ENCODE assay signal across 15 cellular contexts in genomic region chr5:72228957-72229356, GRCh38.
DNase-seq lines count a peak whose midpoint lies in the region; ATAC-seq and TF ChIP-seq lines count a peak whose summit lies in the region.
"Had no signal": no experiment of that assay in that cellular context is flagged by ENCODE, and none has a peak within 500 bp of the region (broad histone marks: within the 10 kb centered on the region; RNA-seq: fewer than 3 reads in every experiment).

No MANE protein-coding gene starts in this region.

- peaks cover 81% of the 10 kb centered on the region for H3K36me3 ChIP-seq in OCI-LY1 (ENCODE audit: insufficient read depth, low read length)
- peaks cover 0 to 5% of the 10 kb centered on the region in 2 donors for H3K36me3 ChIP-seq in thyroid gland
- H3K36me3 ChIP-seq in SK-N-SH (replicated peaks in 1 of 2; ENCODE audit: control insufficient read depth in 1 of 2, insufficient read depth in 2 of 2, low read length in 1 of 2) = peaks cover 42 to 55% of the 10 kb centered on the region in 2 experiments

- H3K4me1 ChIP-seq in OCI-LY1 (ENCODE audit: insufficient read depth, low read length, severe bottlenecking) = peaks cover 52% of the 10 kb centered on the region
- peaks cover 0 to 6% of the 10 kb centered on the region in 2 donors for H3K4me1 ChIP-seq in thyroid gland
- H3K4me1 ChIP-seq in SK-N-SH (ENCODE audit: control insufficient read depth in 1 of 2, insufficient read depth in 2 of 2, low read depth in 1 of 2, low read length in 1 of 2) = peaks cover 3 to 10% of the 10 kb centered on the region in 2 experiments

- no peak overlapping the region for H3K9ac ChIP-seq in OCI-LY1 (ENCODE audit: low read length)
- no peak overlapping the region for H3K9ac ChIP-seq in SK-N-SH

- no peak for TF ChIP-seq POLR2A in thyroid gland (IDR thresholded peaks at IDR 0.05)

- no peak for TF ChIP-seq RAD21 in SK-N-SH (IDR thresholded peaks at IDR 0.05; ENCODE audit: low read length)

- POLR2A ChIA-PET in SK-N-SH (lab: Yijun Ruan, JAX) = no interaction called here

- H3K27ac ChIP-seq in OCI-LY1 (ENCODE audit: low read depth, low read length, poor library complexity, severe bottlenecking) (peak overlapping the region; percentile 49), thyroid gland (no peak overlapping the region), SK-N-SH (ENCODE audit: low read depth in 2 of 2, low read length in 1 of 2) (no peak overlapping the region)
- H3K27ac ChIP-seq: HL-60 had no signal

- no peaks in the 10 kb centered on the region for H4K20me1 ChIP-seq in OCI-LY1 (ENCODE audit: insufficient read depth, low read length)
- no peaks in the 10 kb centered on the region for H4K20me1 ChIP-seq in SK-N-SH (ENCODE audit: insufficient read depth)

- CTCF ChIA-PET in SK-N-SH (lab: Yijun Ruan, JAX) = interaction anchor here (1.0 to 1.7 kb wide), 3 partner anchors 33 to 439 kb away, joined by 3 to 5 read pairs (median 4); no protein-coding TSS in a partner anchor

- 49 to 55% methylated on average over 4 of the region's 4 CpGs for WGBS in thyroid gland, 2 donors
- WGBS in SK-N-SH (ENCODE audit: low lambda C conversion rate) = 94% methylated on average over 4 of the region's 4 CpGs

- no peak overlapping the region for H3K4me3 ChIP-seq in OCI-LY1 (ENCODE audit: low read depth, low read length, poor library complexity, severe bottlenecking)
- no peak overlapping the region for H3K4me3 ChIP-seq in thyroid gland (replicated peaks in 1 of 3)
- H3K4me3 ChIP-seq in SK-N-SH (ENCODE audit: low read depth in 2 of 2, low read length in 1 of 2) = no peak overlapping the region
- H3K4me3 ChIP-seq: GM12878 had no signal

- H3K79me2 ChIP-seq in OCI-LY1 (ENCODE audit: insufficient read depth, low read length) = no peaks in the 10 kb centered on the region
- H3K79me2 ChIP-seq in SK-N-SH (ENCODE audit: insufficient read depth) = no peaks in the 10 kb centered on the region; the same call in 1 of the 2 replicates

- ATAC-seq in Right ventricle myocardium superior (ENCODE audit: poor library complexity) (peak; percentile 76), left cardiac atrium (peak; percentile 49 to 67), HG02588 (IDR thresholded peaks at IDR 0.05; ENCODE audit: unreplicated experiment) (no peak)
- ATAC-seq: GM12878, HCT116 had no signal

- no peak overlapping the region for H2AFZ ChIP-seq in OCI-LY1 (ENCODE audit: low read length)
- no peak overlapping the region for H2AFZ ChIP-seq in SK-N-SH (ENCODE audit: low read depth)

- no peaks in the 10 kb centered on the region for H3K9me2 ChIP-seq in OCI-LY1 (ENCODE audit: low read depth, low read length)
- H3K9me2 ChIP-seq in SK-N-SH = no peaks in the 10 kb centered on the region

- H3F3A ChIP-seq in OCI-LY1 (ENCODE audit: insufficient read depth, low read length) (no peaks in the 10 kb centered on the region; the same call in 1 of the 2 replicates), SK-N-SH (replicated peaks; ENCODE audit: insufficient read depth) (peaks cover 15% of the 10 kb centered on the region)

- H3K4me2 ChIP-seq in OCI-LY1 (ENCODE audit: low read length) = no peak overlapping the region
- no peak overlapping the region for H3K4me2 ChIP-seq in SK-N-SH

- intact Hi-C loops in Right ventricle myocardium superior (cut with DNase I) (no loop called here), cardiac septum (cut with DNase I) (no loop called here), left cardiac atrium (cut with DNase I) (no loop called here), thyroid gland (cut with DNase I) (no loop called here)

- DNase-seq in Right ventricle myocardium superior (peak; percentile 53), cardiac septum (ENCODE audit: low spot score) (no peak), left cardiac atrium (no peak), thyroid gland (peak; percentile 64 to 69), SK-N-SH (no peak), germinal center (ENCODE audit: low spot score) (no peak)
- DNase-seq: DND-41, NCI-H2081 treated with DMSO at 0.1 percent for 48 hours, NCI-H526 treated with DMSO at 0.1 percent for 48 hours, SIG-M5 had no signal

- TF ChIP-seq EP300 in SK-N-SH (IDR thresholded peaks at IDR 0.05; ENCODE audit: borderline replicate concordance in 1 of 2, low read depth in 1 of 2, low read length in 1 of 2) = no peak

- TF ChIP-seq CTCF in OCI-LY1 (IDR thresholded peaks at IDR 0.05; ENCODE audit: low read length) = no peak
- no peak for TF ChIP-seq CTCF in thyroid gland (IDR thresholded peaks at IDR 0.05)
- TF ChIP-seq CTCF in SK-N-SH (IDR thresholded peaks at IDR 0.05) = no peak

- H3K9me3 ChIP-seq in OCI-LY1 (ENCODE audit: low read length) (no peaks in the 10 kb centered on the region), thyroid gland (no peaks in the 10 kb centered on the region), SK-N-SH (no peaks in the 10 kb centered on the region)

- H3K27me3 ChIP-seq in OCI-LY1 (ENCODE audit: insufficient read depth, low read length) (no peaks in the 10 kb centered on the region), thyroid gland (no peaks in the 10 kb centered on the region), SK-N-SH (ENCODE audit: insufficient read depth) (no peaks in the 10 kb centered on the region)

TF ChIP-seq in SK-N-SH, 30 proteins besides CTCF, POLR2A, EP300 and RAD21:
- TF ChIP-seq TEAD4 (IDR thresholded peaks at IDR 0.05; ENCODE audit: borderline replicate concordance, insufficient read depth) (no peak), TCF12 (IDR thresholded peaks at IDR 0.05) (no peak), REST (IDR thresholded peaks at IDR 0.05; ENCODE audit: low read depth, low read length) (no peak)
TF ChIP-seq in SK-N-SH: peak in this region for 0.

Comparison
In these comparisons a context has a peak if more than half of its experiments do, and no peak if none do; other contexts are left out.
1. DNase-seq: peak in Right ventricle myocardium superior (single experiment) and thyroid gland (2 of 2); none in cardiac septum (single experiment), left cardiac atrium (single experiment), SK-N-SH (single experiment) and germinal center (single experiment).